Comparison of ENCODE assay signal across 1 cellular context in the genomic region with DNA sequence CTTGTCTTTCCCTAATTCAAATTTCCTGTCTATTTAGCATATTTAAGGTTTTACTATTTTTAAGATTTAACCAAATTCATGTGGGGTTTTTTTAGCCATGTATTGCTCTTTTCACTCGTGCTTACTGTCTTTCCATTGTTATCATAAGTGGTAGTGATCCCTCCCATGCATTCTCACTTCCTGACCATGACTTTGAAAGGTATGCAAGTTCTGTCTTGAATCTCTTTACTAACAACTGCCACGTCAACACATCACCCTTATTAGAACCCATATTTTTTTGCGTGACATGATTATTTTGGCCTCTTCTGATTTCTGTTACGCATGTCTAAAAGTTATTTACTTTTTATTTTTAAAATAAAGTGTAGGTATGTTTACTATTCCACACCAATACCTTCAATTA.
TF ChIP-seq lines count a peak whose summit lies in the region.

No MANE protein-coding gene starts in this region.

TF ChIP-seq in K562, 482 proteins besides CTCF, POLR2A, EP300 and RAD21 (continued from another document):
- TF ChIP-seq, protein P1, sequence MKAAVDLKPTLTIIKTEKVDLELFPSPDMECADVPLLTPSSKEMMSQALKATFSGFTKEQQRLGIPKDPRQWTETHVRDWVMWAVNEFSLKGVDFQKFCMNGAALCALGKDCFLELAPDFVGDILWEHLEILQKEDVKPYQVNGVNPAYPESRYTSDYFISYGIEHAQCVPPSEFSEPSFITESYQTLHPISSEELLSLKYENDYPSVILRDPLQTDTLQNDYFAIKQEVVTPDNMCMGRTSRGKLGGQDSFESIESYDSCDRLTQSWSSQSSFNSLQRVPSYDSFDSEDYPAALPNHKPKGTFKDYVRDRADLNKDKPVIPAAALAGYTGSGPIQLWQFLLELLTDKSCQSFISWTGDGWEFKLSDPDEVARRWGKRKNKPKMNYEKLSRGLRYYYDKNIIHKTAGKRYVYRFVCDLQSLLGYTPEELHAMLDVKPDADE (conservative IDR thresholded peaks at IDR 0.05; ENCODE audit: control insufficient read depth, low read depth, low read length): no peak
- TF ChIP-seq C11orf30 (IDR thresholded peaks at IDR 0.05; ENCODE audit: low read depth): 0 out of 2 replicates have a peak, but pooled peaks have one; percentile 7
TF ChIP-seq in K562: peak in this region for 1.
